In genomic region chr5:67897980-67898379, GRCh38 we compare ENCODE assay signal across 17 cellular contexts.
"Had no signal": no experiment of that assay in that cellular context is flagged by ENCODE, and none has a peak within 500 bp of the region (broad histone marks: within the 10 kb centered on the region; RNA-seq: fewer than 3 reads in every experiment).

No MANE protein-coding gene starts in this region.

- H3K9me3 ChIP-seq: sigmoid colon, testis, tibial nerve, upper lobe of right lung had no signal

- H3K4me1 ChIP-seq: testis had no signal

- H3K27me3 ChIP-seq: heart left ventricle, sigmoid colon, testis, tibial nerve, upper lobe of right lung had no signal

- H3K36me3 Mint-ChIP-seq: natural killer cell; stimulated activated effector memory CD8-positive, alpha-beta T cell treated with anti-CD3 and anti-CD28 coated beads, Interleukin-12 subunit alpha, Interleukin-12 subunit beta, amount 100 ng/mL, for 72 hours had no signal

- H3K4me1 Mint-ChIP-seq: central memory CD8-positive, alpha-beta T cell; neural crest cell; stimulated activated effector memory CD8-positive, alpha-beta T cell treated with anti-CD3 and anti-CD28 coated beads, Interleukin-12 subunit alpha, Interleukin-12 subunit beta, amount 100 ng/mL, for 72 hours had no signal

- H3K36me3 ChIP-seq: heart left ventricle, sigmoid colon, tibial nerve, upper lobe of right lung had no signal

- H3K9me3 Mint-ChIP-seq: central memory CD8-positive, alpha-beta T cell; natural killer cell; stimulated activated effector memory CD8-positive, alpha-beta T cell treated with anti-CD3 and anti-CD28 coated beads, Interleukin-12 subunit alpha, Interleukin-12 subunit beta, amount 100 ng/mL, for 72 hours had no signal

- H3K4me3 ChIP-seq: heart left ventricle, sigmoid colon, smooth muscle cell, testis, tibial nerve, upper lobe of right lung had no signal

- H3K27ac ChIP-seq: heart left ventricle, sigmoid colon, testis, tibial nerve, upper lobe of right lung had no signal

- H3K4me3 Mint-ChIP-seq: central memory CD8-positive, alpha-beta T cell; natural killer cell; neural crest cell; stimulated activated effector memory CD8-positive, alpha-beta T cell treated with anti-CD3 and anti-CD28 coated beads, Interleukin-12 subunit alpha, Interleukin-12 subunit beta, amount 100 ng/mL, for 72 hours; stimulated activated naive CD8-positive, alpha-beta T cell treated with anti-CD3 and anti-CD28 coated beads, Interleukin-15, Interleukin-2, amounts not matched to agents 100 ng/mL and 50 ng/mL, for 24 hours had no signal

- ATAC-seq: heart left ventricle; natural killer cell; stimulated activated effector memory CD8-positive, alpha-beta T cell treated with anti-CD3 and anti-CD28 coated beads, Interleukin-12 subunit alpha, Interleukin-12 subunit beta, amount 100 ng/mL, for 72 hours; upper lobe of right lung had no signal

- H3K27ac Mint-ChIP-seq: natural killer cell; stimulated activated effector memory CD8-positive, alpha-beta T cell treated with anti-CD3 and anti-CD28 coated beads, Interleukin-12 subunit alpha, Interleukin-12 subunit beta, amount 100 ng/mL, for 72 hours; stimulated activated naive CD8-positive, alpha-beta T cell treated with anti-CD3 and anti-CD28 coated beads, Interleukin-15, Interleukin-2, amounts not matched to agents 100 ng/mL and 50 ng/mL, for 24 hours had no signal

- H3K27me3 Mint-ChIP-seq: central memory CD8-positive, alpha-beta T cell; stimulated activated naive CD8-positive, alpha-beta T cell treated with anti-CD3 and anti-CD28 coated beads, Interleukin-15, Interleukin-2, amounts not matched to agents 100 ng/mL and 50 ng/mL, for 24 hours had no signal

- DNase-seq: effector memory CD4-positive, alpha-beta T cell; heart left ventricle; hippocampal formation; kidney glomerular epithelial cell; natural killer cell; posterior cingulate gyrus; sigmoid colon; stimulated activated CD4-positive, alpha-beta T cell treated with anti-CD3 and anti-CD28 coated beads, Interleukin-4, amount 100 ng/mL, for 1 hour; stimulated activated CD8-positive, alpha-beta memory T cell treated with anti-CD3 and anti-CD28 coated beads, Interleukin-4, amount 100 ng/mL, for 48 hours; testis; upper lobe of right lung had no signal
